In the genomic region with DNA sequence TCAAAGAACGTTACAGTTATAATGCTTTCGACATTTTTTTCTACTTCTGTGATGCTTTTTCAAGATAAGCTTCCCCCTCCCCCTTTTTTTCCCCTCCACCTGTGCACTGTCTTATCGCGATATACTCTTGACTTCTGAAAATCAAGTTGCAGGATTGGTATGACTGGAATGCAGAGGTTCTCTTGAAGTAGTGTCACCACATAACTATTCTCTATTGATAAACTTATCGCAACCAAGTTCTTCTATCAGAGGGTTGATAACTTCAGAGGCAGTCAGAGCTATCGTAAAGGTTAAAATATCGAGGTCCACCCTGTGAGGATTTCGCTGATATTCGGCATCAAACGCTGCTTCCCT, we compare ENCODE assay signal across 8 cellular contexts. TPM values are rescaled to one million over a fixed set of nuclear protein-coding genes. Genes with fewer than 3 reads are reported as not detected.
A peak's percentile ranks its signal among the peaks of the same experiment; 100 is the strongest.
DNase-seq lines count a peak whose midpoint lies in the region; ATAC-seq, FAIRE-seq and TF ChIP-seq lines count a peak whose summit lies in the region.

No MANE protein-coding gene starts in this region.

- H3K4me1 Mint-ChIP-seq in CD14-positive monocyte: peaks cover 25% of the 10 kb centered on the region
- H3K4me1 Mint-ChIP-seq in astrocyte (ENCODE audit: low read depth, unreplicated experiment): peaks cover 4% of the 10 kb centered on the region

- H3K27me3 ChIP-seq in astrocyte (ENCODE audit: insufficient read depth, low read length): no peaks in the 10 kb centered on the region

- peak overlapping the region in 6 of 7 donors; percentile 2 to 89 (median 74) for H3K27ac Mint-ChIP-seq in CD14-positive monocyte
- peak overlapping the region; percentile 97 for H3K27ac Mint-ChIP-seq in astrocyte (ENCODE audit: unreplicated experiment)

- DNase-seq in CD14-positive monocyte (ENCODE audit: low spot score): no peak
- DNase-seq in HT-29 (ENCODE audit: low spot score): peak; percentile 66
- DNase-seq in astrocyte (ENCODE audit: low read depth): peak; percentile 63
- DNase-seq in lower leg skin (ENCODE audit: low spot score in 2 of 2): no peak
- no peak for DNase-seq in NCI-H187 treated with DMSO at 0.1 percent for 48 hours (lab: John Stamatoyannopoulos, UW)
- DNase-seq in NCI-H1436 (lab: John Stamatoyannopoulos, UW): no peak

- H3K36me3 Mint-ChIP-seq in CD14-positive monocyte: peaks cover 3 to 5% of the 10 kb centered on the region in 2 donors
- no peaks in the 10 kb centered on the region for H3K36me3 Mint-ChIP-seq in astrocyte (ENCODE audit: low read depth, unreplicated experiment)

- peak overlapping the region; percentile 96 for H3K9ac ChIP-seq in astrocyte (ENCODE audit: low read length)

- no peaks in the 10 kb centered on the region for H3K36me3 ChIP-seq in astrocyte (ENCODE audit: insufficient read depth, low read length)
- H3K36me3 ChIP-seq in urinary bladder (ENCODE audit: insufficient read depth): no peaks in the 10 kb centered on the region

- ATAC-seq in HG03159 (IDR thresholded peaks at IDR 0.05; ENCODE audit: unreplicated experiment): no peak

- peaks cover 0 to 10% (median 2%) of the 10 kb centered on the region in 3 donors for H3K27me3 Mint-ChIP-seq in CD14-positive monocyte (ENCODE audit: low read depth in 3 of 3)
- H3K27me3 Mint-ChIP-seq in astrocyte (ENCODE audit: low read depth, unreplicated experiment): peaks cover 2% of the 10 kb centered on the region

- peak overlapping the region; percentile 92 for H3K27ac ChIP-seq in astrocyte (ENCODE audit: low read depth, low read length)
- peak overlapping the region; percentile 96 for H3K27ac ChIP-seq in urinary bladder (ENCODE audit: low read depth)

- no peaks in the 10 kb centered on the region for H3K9me3 ChIP-seq in astrocyte (ENCODE audit: insufficient read depth, low read depth, low read length)

- H3K79me2 ChIP-seq in astrocyte (ENCODE audit: insufficient read depth, low read length): peaks cover 21% of the 10 kb centered on the region

- H3K4me3 Mint-ChIP-seq in CD14-positive monocyte (peak overlapping the region; percentile 78 to 96), astrocyte (ENCODE audit: unreplicated experiment) (peak overlapping the region; percentile 96)

- WGBS in lower leg skin, 2 donors: 3 to 4% methylated on average over 10 of the region's 10 CpGs
- WGBS in urinary bladder: 2% methylated on average over 10 of the region's 10 CpGs

- peaks cover 14% of the 10 kb centered on the region for H3K4me1 ChIP-seq in astrocyte (ENCODE audit: insufficient read depth, low read length)
- H3K4me1 ChIP-seq in urinary bladder (ENCODE audit: insufficient read depth): no peaks in the 10 kb centered on the region

- TF ChIP-seq CTCF in CD14-positive monocyte (IDR thresholded peaks at IDR 0.05): no peak
- TF ChIP-seq CTCF in astrocyte (IDR thresholded peaks at IDR 0.05; ENCODE audit: insufficient read depth, low read depth, low read length): no peak
- TF ChIP-seq CTCF in lower leg skin (IDR thresholded peaks at IDR 0.05): no peak

- peak overlapping the region; percentile 90 for H2AFZ ChIP-seq in astrocyte (ENCODE audit: low read depth, low read length)

- peaks cover 13% of the 10 kb centered on the region for H4K20me1 ChIP-seq in astrocyte (ENCODE audit: insufficient read depth, low read length)

- H3K4me3 ChIP-seq in astrocyte (ENCODE audit: insufficient read depth, low read depth, low read length) (peak overlapping the region; percentile 89), lower leg skin (ENCODE audit: low read depth, poor library complexity, severe bottlenecking) (peak overlapping the region; percentile 72), urinary bladder (ENCODE audit: low read depth, low read length) (peak overlapping the region; percentile 91)

- FAIRE-seq in astrocyte (lab: Jason Lieb, UNC): no peak

- no peak for TF ChIP-seq POLR2A in lower leg skin (IDR thresholded peaks at IDR 0.05)

- H3K9me3 Mint-ChIP-seq in CD14-positive monocyte (peaks cover 0 to 3% (median 0%) of the 10 kb centered on the region in 7 donors), astrocyte (ENCODE audit: unreplicated experiment) (no peaks in the 10 kb centered on the region)

- intact Hi-C loops in CD14-positive monocyte (cut with micrococcal nuclease) (loop anchor here (5.0 to 10.0 kb wide), 3 partner anchors 92 to 144 kb away; a partner anchor contains a TSS), lower leg skin (cut with DNase I; ENCODE audit: low total_unique reads) (loop anchor here (10.0 kb wide), 1 partner anchor 94 kb away; a partner anchor contains a TSS)

- H3K4me2 ChIP-seq in astrocyte (ENCODE audit: low read length): peak overlapping the region; percentile 95

RNA-seq across cellular contexts. Expression of a gene that starts 0.8 kb away (rescaled TPM):
- 10 to 100 TPM; 12.5 to 20.4 TPM for polyA plus RNA-seq in CD14-positive monocyte
- total RNA-seq in HT-29 (2014; rRNA removed; shearing (Covaris generic)): 18.8 and 21.9 TPM in 2 replicates
- total RNA-seq in astrocyte: 15.7 and 17.2 TPM in 2 replicates
- total RNA-seq in lower leg skin: 10 to 100 TPM; 12.4 to 19.0 (median 14.3) TPM
- total RNA-seq in urinary bladder: 10.9 TPM
- 13.8 TPM for polyA plus RNA-seq in urinary bladder

RNA-seq across cellular contexts. Expression of a gene that starts 6.5 kb away (rescaled TPM):
- polyA plus RNA-seq in CD14-positive monocyte: 1 to 10 TPM; 2.4 to 2.6 TPM
- total RNA-seq in HT-29 (2014; rRNA removed; shearing (Covaris generic)): 1.3 and 2.1 TPM in 2 replicates
- total RNA-seq in astrocyte: 2.1 and 2.6 TPM in 2 replicates
- 1 to 10 TPM in 2 of 4 donors, under 1 TPM in 2; 0.56 to 1.5 (median 1.0) TPM for total RNA-seq in lower leg skin
- 5.3 TPM for total RNA-seq in urinary bladder
- polyA plus RNA-seq in urinary bladder: 6.9 TPM

RNA-seq across cellular contexts. Expression of a gene that starts 24.2 kb away (rescaled TPM):
- not detected for polyA plus RNA-seq in CD14-positive monocyte
- not detected in 2 replicates for total RNA-seq in HT-29 (2014; rRNA removed; shearing (Covaris generic))
- not detected in 2 replicates for total RNA-seq in astrocyte
- not detected for total RNA-seq in lower leg skin
- 0.37 TPM for total RNA-seq in urinary bladder
- not detected for polyA plus RNA-seq in urinary bladder

RNA-seq across cellular contexts. Expression of a gene that starts 40.4 kb away (rescaled TPM):
- polyA plus RNA-seq in CD14-positive monocyte (not detected), urinary bladder (not detected)
- total RNA-seq in HT-29 (2014; rRNA removed; shearing (Covaris generic)): 0.15 TPM in 1 of 2 replicates, not detected in the other
- total RNA-seq in astrocyte (0.84 and 0.89 TPM in 2 replicates), lower leg skin (under 1 TPM in 1 of 4 donors, not detected in 3; 0.10 TPM), urinary bladder (not detected)

RNA-seq across cellular contexts. Expression of a gene that starts 58.5 kb away (rescaled TPM):
- 10 to 100 TPM; 43.8 to 54.6 TPM for polyA plus RNA-seq in CD14-positive monocyte
- 261 and 295 TPM in 2 replicates for total RNA-seq in HT-29 (2014; rRNA removed; shearing (Covaris generic))
- 85.3 and 97.2 TPM in 2 replicates for total RNA-seq in astrocyte
- total RNA-seq in lower leg skin: 10 to 100 TPM; 35.0 to 41.9 (median 37.1) TPM
- 24.0 TPM for total RNA-seq in urinary bladder
- polyA plus RNA-seq in urinary bladder: 52.1 TPM

Comparison
In these comparisons a context has a peak if more than half of its experiments do, and no peak if none do; other contexts are left out.
1. DNase-seq: peak in HT-29 (single experiment) and astrocyte (single experiment); none in CD14-positive monocyte (single experiment), lower leg skin (0 of 2), NCI-H187 treated with DMSO at 0.1 percent for 48 hours (single experiment) and NCI-H1436 (single experiment).
2. Peak in every context shown above with its lines, with median percentiles within 50 percentile points of each other: H3K4me3 ChIP-seq.